8 cellular contexts compared by ENCODE assay signal in the genomic region with DNA sequence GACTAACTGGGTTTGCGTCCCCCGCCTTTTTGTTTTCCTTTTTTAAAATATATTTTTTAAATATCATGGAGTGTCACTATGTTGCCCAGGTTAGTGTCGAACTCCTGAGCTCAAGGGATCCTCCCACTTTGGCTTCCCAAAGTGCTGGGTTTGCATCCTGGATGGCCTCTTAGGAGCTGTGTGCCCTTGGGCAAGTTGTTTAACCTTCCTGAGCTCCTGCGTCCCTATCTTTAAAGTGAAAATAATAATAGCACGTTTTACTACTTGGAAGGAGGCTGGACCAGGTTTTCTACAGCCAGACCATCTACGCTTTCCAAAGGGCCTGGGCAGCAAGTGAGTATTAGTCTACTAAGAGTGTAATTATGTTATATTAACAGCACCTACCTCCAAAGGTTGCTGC. TPM values are rescaled to one million over a fixed set of nuclear protein-coding genes. Genes with fewer than 3 reads are reported as not detected.
DNase-seq lines count a peak whose midpoint lies in the region; ATAC-seq and TF ChIP-seq lines count a peak whose summit lies in the region.

No MANE protein-coding gene starts in this region.

- peak overlapping the region; percentile 61 for H3K9ac ChIP-seq in mesendoderm (ENCODE audit: low read length)

- ATAC-seq in heart left ventricle (no peak), left ventricle myocardium superior (no peak), upper lobe of left lung (ENCODE audit: low FRiP score in 2 of 2) (no peak), HG02571 (IDR thresholded peaks at IDR 0.05; ENCODE audit: unreplicated experiment) (no peak)

- H3K36me3 ChIP-seq in heart left ventricle, result no peaks in the 10 kb centered on the region
- no peaks in the 10 kb centered on the region for H3K36me3 ChIP-seq in mesendoderm (ENCODE audit: control insufficient read depth, insufficient read depth, low read length)
- H3K36me3 ChIP-seq in upper lobe of left lung, result no peaks in the 10 kb centered on the region

- intact Hi-C loops in heart left ventricle (cut with DNase I) (loop anchor here in 2 of 10 donors (2.0 to 5.0 kb wide), 2 partner anchors 71 to 168 kb away; a partner anchor contains a TSS), left ventricle myocardium superior (cut with micrococcal nuclease) (no loop called here)

- H3K79me1 ChIP-seq in mesendoderm (ENCODE audit: low read length), result no peaks in the 10 kb centered on the region

- H2BK120ac ChIP-seq in mesendoderm (ENCODE audit: low read depth, low read length), result no peak overlapping the region

- H3K27me3 ChIP-seq in heart left ventricle, result no peaks in the 10 kb centered on the region
- H3K27me3 ChIP-seq in mesendoderm (ENCODE audit: insufficient read depth, low read length, poor library complexity), result no peaks in the 10 kb centered on the region
- H3K27me3 ChIP-seq in upper lobe of left lung, result no peaks in the 10 kb centered on the region

- H3K27ac Mint-ChIP-seq in brain, result peak overlapping the region in 3 of 5 experiments; percentile 27 to 47 (median 27)

- H3K4me3 ChIP-seq in heart left ventricle (peak overlapping the region in 9 of 12 donors; percentile 55 to 66 (median 58)), mesendoderm (ENCODE audit: low read length) (no peak overlapping the region), upper lobe of left lung (peak overlapping the region in 3 of 4 donors; percentile 44 to 56 (median 48))

- H3K9me3 ChIP-seq in heart left ventricle (no peaks in the 10 kb centered on the region), upper lobe of left lung (no peaks in the 10 kb centered on the region)

- no peak overlapping the region for H2BK15ac ChIP-seq in mesendoderm (replicated peaks; ENCODE audit: low read depth)

- H3K9me3 Mint-ChIP-seq in brain, result no peaks in the 10 kb centered on the region

- TF ChIP-seq EP300 in upper lobe of left lung (IDR thresholded peaks at IDR 0.05), result no peak

- H4K8ac ChIP-seq in mesendoderm (ENCODE audit: low read depth, low read length), result no peak overlapping the region

- no peaks in the 10 kb centered on the region for H3K79me2 ChIP-seq in mesendoderm (ENCODE audit: control insufficient read depth, insufficient read depth, low read length)

- H2BK5ac ChIP-seq in mesendoderm (ENCODE audit: low read length), result no peak overlapping the region

- peak overlapping the region; percentile 99 for H3K18ac ChIP-seq in mesendoderm (ENCODE audit: low read length)

- H3K27ac ChIP-seq in heart left ventricle (peak overlapping the region; percentile 25 to 86 (median 78)), mesendoderm (ENCODE audit: low read depth, low read length) (no peak overlapping the region), upper lobe of left lung (peak overlapping the region; percentile 75 to 83 (median 80))

- TF ChIP-seq POLR2A in heart left ventricle (IDR thresholded peaks at IDR 0.05), result no peak
- TF ChIP-seq POLR2A in upper lobe of left lung (IDR thresholded peaks at IDR 0.05), result no peak

- peak overlapping the region; percentile 52 to 77 (median 58) for H3K4me3 Mint-ChIP-seq in brain

- WGBS in heart left ventricle, 4 donors, result 66 to 75% (median 73%) methylated on average over 6 of the region's 6 CpGs
- no CpG with 5 or more reads among the region's 6 CpGs for WGBS in mesendoderm (ENCODE audit: extremely low coverage, insufficient coverage, low lambda C conversion rate)
- 67 to 69% methylated on average over 6 of the region's 6 CpGs for WGBS in upper lobe of left lung, 2 donors

- H2AK5ac ChIP-seq in mesendoderm (ENCODE audit: low read length), result no peak overlapping the region

- H3K36me3 Mint-ChIP-seq in brain, result no peaks in the 10 kb centered on the region

- H3K4me1 Mint-ChIP-seq in brain, result peaks cover 36% of the 10 kb centered on the region

- H3K4me1 ChIP-seq in heart left ventricle, result peaks cover 0 to 55% (median 9%) of the 10 kb centered on the region in 12 donors
- peaks cover 4% of the 10 kb centered on the region for H3K4me1 ChIP-seq in mesendoderm (ENCODE audit: control insufficient read depth, low read depth, low read length)
- peaks cover 14 to 46% (median 23%) of the 10 kb centered on the region in 4 donors for H3K4me1 ChIP-seq in upper lobe of left lung

- peak overlapping the region; percentile 20 for H3K4ac ChIP-seq in mesendoderm (ENCODE audit: low read depth, low read length)

- no peak overlapping the region for H3K23ac ChIP-seq in mesendoderm (ENCODE audit: low read length)

- peaks cover 13% of the 10 kb centered on the region for H3K27me3 Mint-ChIP-seq in brain

- no peak overlapping the region for H3K4me2 ChIP-seq in mesendoderm (ENCODE audit: low read length)

- DNase-seq in heart left ventricle, result no peak
- DNase-seq in left ventricle myocardium superior, result no peak
- no peak for DNase-seq in mesendoderm
- DNase-seq in upper lobe of left lung, result no peak
- no peak for DNase-seq in NCI-H510A treated with DMSO at 0.1 percent for 48 hours (lab: John Stamatoyannopoulos, UW)
- DNase-seq in NCI-H187 treated with DMSO at 0.1 percent for 48 hours (lab: John Stamatoyannopoulos, UW), result no peak

- peak overlapping the region; percentile 84 for H3K56ac ChIP-seq in mesendoderm (ENCODE audit: low read length)

- no peak for TF ChIP-seq CTCF in heart left ventricle (IDR thresholded peaks at IDR 0.05)
- TF ChIP-seq CTCF in brain (conservative IDR thresholded peaks at IDR 0.05), result no peak
- TF ChIP-seq CTCF in upper lobe of left lung (IDR thresholded peaks at IDR 0.05), result no peak

- H4K5ac ChIP-seq in mesendoderm (ENCODE audit: low read length), result no peak overlapping the region

RNA-seq across cellular contexts. Expression of a gene that starts 44.2 kb away (rescaled TPM):
- not detected for total RNA-seq in heart left ventricle
- polyA plus RNA-seq in heart left ventricle, result not detected
- total RNA-seq in left ventricle myocardium superior, result not detected
- not detected for polyA plus RNA-seq in brain (ENCODE audit: insufficient read depth, low read depth, low replicate concordance)
- polyA plus RNA-seq in mesendoderm (2013, experiment 1 of 2), result not detected
- not detected for polyA plus RNA-seq in mesendoderm (2013, experiment 2 of 2)
- not detected for total RNA-seq in upper lobe of left lung

RNA-seq across cellular contexts. Expression of a gene that starts 58.7 kb away (rescaled TPM):
- under 1 TPM in 7 of 9 donors, not detected in 2; 0.07 to 0.27 (median 0.18) TPM for total RNA-seq in heart left ventricle
- under 1 TPM; 0.23 to 0.26 TPM for polyA plus RNA-seq in heart left ventricle
- total RNA-seq in left ventricle myocardium superior, result 0.07 TPM
- polyA plus RNA-seq in brain (ENCODE audit: insufficient read depth, low read depth, low replicate concordance), result 0.49 TPM
- polyA plus RNA-seq in mesendoderm (2013, experiment 1 of 2), result 0.07 TPM
- polyA plus RNA-seq in mesendoderm (2013, experiment 2 of 2), result 0.08 TPM
- total RNA-seq in upper lobe of left lung, result 1 to 10 TPM in 2 of 6 donors, under 1 TPM in 4; 0.44 to 4.2 (median 0.63) TPM
